In the genomic region with DNA sequence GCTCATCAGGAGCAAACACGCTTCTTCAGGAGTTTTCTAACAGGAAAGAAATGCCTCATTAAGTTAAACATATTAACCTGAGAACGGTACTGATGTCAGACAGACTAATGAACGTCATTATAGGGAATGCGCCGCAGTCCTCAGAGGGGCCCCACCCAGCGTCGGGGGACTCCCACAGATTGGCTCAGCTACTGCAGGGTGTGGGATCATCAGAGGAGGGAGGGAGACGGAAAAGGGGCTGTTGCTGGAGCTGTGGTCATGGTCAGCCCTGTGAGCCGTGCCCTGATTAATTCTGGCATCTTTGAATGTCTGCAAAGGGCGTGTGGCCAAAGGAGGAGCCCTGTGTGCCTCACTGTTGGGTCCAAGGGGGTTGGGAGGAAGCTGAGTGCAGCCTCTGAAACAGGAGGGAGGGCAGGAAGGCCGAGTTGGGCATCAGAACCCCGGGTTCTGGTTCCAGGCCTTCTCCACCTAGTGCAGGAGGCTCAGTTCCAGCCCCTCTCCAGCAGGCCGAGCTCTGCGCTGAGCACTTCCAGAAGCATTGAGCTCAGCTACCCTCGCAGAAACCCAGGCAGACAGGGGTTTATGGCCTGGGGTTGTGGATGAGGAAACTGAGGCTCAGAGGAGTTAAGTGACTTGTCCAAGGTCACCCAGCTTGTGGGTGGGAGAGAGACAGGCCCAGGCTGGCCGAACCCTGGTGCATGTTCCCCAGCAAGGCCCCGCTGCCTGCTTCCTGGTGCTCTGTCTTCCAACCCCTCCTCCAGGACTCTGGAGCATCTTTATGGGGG, we compare ENCODE assay signal across 31 cellular contexts.
DNase-seq lines count a peak whose midpoint lies in the region; ATAC-seq, FAIRE-seq and TF ChIP-seq lines count a peak whose summit lies in the region.
"Had no signal": no experiment of that assay in that cellular context is flagged by ENCODE, and none has a peak within 500 bp of the region (broad histone marks: within the 10 kb centered on the region; RNA-seq: fewer than 3 reads in every experiment).

No MANE protein-coding gene starts in this region.

- H3K9me3 ChIP-seq in GM23248 (ENCODE audit: low read depth): no peaks in the 10 kb centered on the region
- H3K9me3 ChIP-seq: ascending aorta, HAP-1 had no signal

- peaks cover 27% of the 10 kb centered on the region for H3K4me1 Mint-ChIP-seq in nephron progenitor cell
- no peaks in the 10 kb centered on the region for H3K4me1 Mint-ChIP-seq in activated CD4-positive, alpha-beta memory T cell treated with anti-CD3 and anti-CD28 coated beads, Interleukin-2, amount 10 ng/mL, durations not matched to agents 7 days and 5 days
- H3K4me1 Mint-ChIP-seq: activated naive CD8-positive, alpha-beta T cell treated with anti-CD3 and anti-CD28 coated beads, Interleukin-2, amount 10 ng/mL, durations not matched to agents 7 days and 5 days; nephron had no signal

- H3K27me3 Mint-ChIP-seq in nephron progenitor cell (ENCODE audit: low read depth, poor library complexity): peaks cover 8% of the 10 kb centered on the region
- H3K27me3 Mint-ChIP-seq in activated CD4-positive, alpha-beta memory T cell treated with anti-CD3 and anti-CD28 coated beads, Interleukin-2, amount 10 ng/mL, durations not matched to agents 7 days and 5 days: no peaks in the 10 kb centered on the region

- H3K36me3 Mint-ChIP-seq in nephron progenitor cell (ENCODE audit: low read depth): no peaks in the 10 kb centered on the region
- H3K36me3 Mint-ChIP-seq in activated CD4-positive, alpha-beta memory T cell treated with anti-CD3 and anti-CD28 coated beads, Interleukin-2, amount 10 ng/mL, durations not matched to agents 7 days and 5 days (ENCODE audit: low read depth): no peaks in the 10 kb centered on the region
- H3K36me3 Mint-ChIP-seq: activated naive CD8-positive, alpha-beta T cell treated with anti-CD3 and anti-CD28 coated beads, Interleukin-2, amount 10 ng/mL, durations not matched to agents 7 days and 5 days had no signal

- no peaks in the 10 kb centered on the region for H3K27me3 ChIP-seq in GM23248 (replicated peaks; ENCODE audit: insufficient read depth)
- H3K27me3 ChIP-seq in bronchial epithelial cell (ENCODE audit: control insufficient read depth, insufficient read depth, low read length): no peaks in the 10 kb centered on the region
- H3K27me3 ChIP-seq: ascending aorta, BLaER1, MG63 had no signal

- H3K27ac Mint-ChIP-seq in nephron progenitor cell: peak overlapping the region; percentile 61
- no peak overlapping the region for H3K27ac Mint-ChIP-seq in activated CD4-positive, alpha-beta memory T cell treated with anti-CD3 and anti-CD28 coated beads, Interleukin-2, amount 10 ng/mL, durations not matched to agents 7 days and 5 days
- H3K27ac Mint-ChIP-seq: activated naive CD8-positive, alpha-beta T cell treated with anti-CD3 and anti-CD28 coated beads, Interleukin-2, amount 10 ng/mL, durations not matched to agents 7 days and 5 days; activated T-cell treated with anti-CD3 and anti-CD28 coated beads, Interleukin-2, amount 50 U/mL, for 24 hours; nephron; T-helper 1 cell treated with Interleukin-12 subunit alpha and Interleukin-12 subunit beta and Interleukin-4 antibody, amounts not matched to agents 30 μg/mL and 1 μg/mL, for 36 hours had no signal

- H3K36me3 ChIP-seq in GM23248 (ENCODE audit: low read depth) (no peaks in the 10 kb centered on the region), bronchial epithelial cell (ENCODE audit: control insufficient read depth, insufficient read depth, low read length) (no peaks in the 10 kb centered on the region)
- H3K36me3 ChIP-seq: ascending aorta, BLaER1, HAP-1, MG63 had no signal

- H3K79me2 ChIP-seq in GM23248 (ENCODE audit: insufficient read depth): no peaks in the 10 kb centered on the region

- no peaks in the 10 kb centered on the region; the same call in 1 of the 2 replicates for H3F3A ChIP-seq in GM23248 (ENCODE audit: insufficient read depth)

- H3K4me3 ChIP-seq in GM23248: no peak overlapping the region
- no peak overlapping the region for H3K4me3 ChIP-seq in bronchial epithelial cell (ENCODE audit: low read depth, low read length)
- H3K4me3 ChIP-seq: ascending aorta, BLaER1, HAP-1, MG63, SK-N-MC had no signal

- H3K9ac ChIP-seq in GM23248: no peak overlapping the region
- H3K9ac ChIP-seq: BLaER1 had no signal

- DNase-seq in GM23248 (peak; percentile 49), bronchial epithelial cell (ENCODE audit: low read depth) (peak; percentile 26), iris pigment epithelial cell (ENCODE audit: low read depth) (peak; percentile 19), nephron progenitor cell (no peak), RWPE1 (ENCODE audit: low spot score) (no peak)
- no peak for DNase-seq in activated CD4-positive, alpha-beta T cell treated with anti-CD3 and anti-CD28 coated beads, Interleukin-2, amount 50 U/mL, for 48 hours
- no peak for DNase-seq in activated CD4-positive, alpha-beta memory T cell treated with anti-CD3 and anti-CD28 coated beads, Interleukin-2, amount 10 ng/mL, durations not matched to agents 7 days and 5 days
- DNase-seq: activated CD4-positive, alpha-beta T cell treated with anti-CD3 and anti-CD28 coated beads for 1 hour; activated gamma-delta T cell; activated naive CD8-positive, alpha-beta T cell treated with anti-CD3 and anti-CD28 coated beads, Interleukin-2, amount 10 ng/mL, durations not matched to agents 7 days and 5 days; activated T-cell treated with anti-CD3 and anti-CD28 coated beads, Interleukin-2, amount 50 U/mL, for 24 hours; central memory CD4-positive, alpha-beta T cell; dermis blood vessel endothelial cell; head of caudate nucleus; KBM-7; left ventricle myocardium superior; MG63; NCI-H2107; NCI-H446; posterior cingulate gyrus; stimulated activated CD4-positive, alpha-beta T cell treated with anti-CD3 and anti-CD28 coated beads, Interleukin-15, amount 100 ng/mL, for 24 hours; stimulated activated naive CD4-positive, alpha-beta T cell treated with Interleukin-2 at 50 U/mL for 16 hours had no signal

- H3K4me1 ChIP-seq in GM23248 (ENCODE audit: insufficient read depth): 0 out of 2 replicates have a peak, but pooled peaks cover 8% of the 10 kb centered on the region
- H3K4me1 ChIP-seq: ascending aorta, BLaER1, HAP-1 had no signal

- in situ Hi-C loops in GM23248 (cut with MboI): no loop called here

- no peaks in the 10 kb centered on the region for H4K20me1 ChIP-seq in GM23248 (ENCODE audit: insufficient read depth)
- H4K20me1 ChIP-seq: BLaER1 had no signal

- POLR2A ChIA-PET in RWPE1 (lab: Yijun Ruan, JAX; ENCODE audit: low non-redundant PET): no interaction called here
- POLR2A ChIA-PET in activated CD4-positive, alpha-beta memory T cell treated with anti-CD3 and anti-CD28 coated beads, Interleukin-2, amount 10 ng/mL, durations not matched to agents 7 days and 5 days (lab: Charles Lee): no interaction called here

- no peaks in the 10 kb centered on the region for H3K9me3 Mint-ChIP-seq in nephron progenitor cell
- no peaks in the 10 kb centered on the region for H3K9me3 Mint-ChIP-seq in activated CD4-positive, alpha-beta memory T cell treated with anti-CD3 and anti-CD28 coated beads, Interleukin-2, amount 10 ng/mL, durations not matched to agents 7 days and 5 days
- H3K9me3 Mint-ChIP-seq: activated T-cell treated with anti-CD3 and anti-CD28 coated beads, Interleukin-2, amount 50 U/mL, for 24 hours; T-helper 1 cell treated with Interleukin-12 subunit alpha and Interleukin-12 subunit beta and Interleukin-4 antibody, amounts not matched to agents 30 μg/mL and 1 μg/mL, for 36 hours had no signal

- ATAC-seq in GM21619 (IDR thresholded peaks at IDR 0.05; ENCODE audit: unreplicated experiment): no peak
- ATAC-seq: left ventricle myocardium superior had no signal

- H3K4me2 ChIP-seq in GM23248 (ENCODE audit: unreplicated experiment): no peak overlapping the region
- H3K4me2 ChIP-seq: BLaER1 had no signal

- H3K9me2 ChIP-seq in GM23248 (ENCODE audit: insufficient read depth): no peaks in the 10 kb centered on the region

- TF ChIP-seq CTCF in bronchial epithelial cell (IDR thresholded peaks at IDR 0.05; ENCODE audit: insufficient read depth, low read length, severe bottlenecking): no peak
- TF ChIP-seq CTCF in nephron progenitor cell (IDR thresholded peaks at IDR 0.05): no peak
- TF ChIP-seq CTCF in RWPE1 (conservative IDR thresholded peaks at IDR 0.05; ENCODE audit: low read depth): no peak

- peak; percentile 28 for FAIRE-seq in bronchial epithelial cell (lab: Jason Lieb, UNC)
- FAIRE-seq: G401.6, HTR-8/SVneo had no signal

- 39 to 43% methylated on average over 16 to 17 of the region's 17 CpGs for WGBS in GM23248 (ENCODE audit: low coverage in 1 of 2, low lambda C conversion rate in 2 of 2, missing lambda C conversion rate in 2 of 2), 2 experiments

- H2AFZ ChIP-seq in GM23248: no peak overlapping the region

- CTCF ChIA-PET in RWPE1 (lab: Yijun Ruan, JAX): interaction anchor here (0.7 kb wide), 1 partner anchor 554 kb away, joined by 4 read pairs; no protein-coding TSS in a partner anchor
- CTCF ChIA-PET in activated CD4-positive, alpha-beta memory T cell treated with anti-CD3 and anti-CD28 coated beads, Interleukin-2, amount 10 ng/mL, durations not matched to agents 7 days and 5 days (lab: Charles Lee): no interaction called here

- no peak overlapping the region for H3K4me3 Mint-ChIP-seq in nephron progenitor cell
- no peak overlapping the region for H3K4me3 Mint-ChIP-seq in activated CD4-positive, alpha-beta memory T cell treated with anti-CD3 and anti-CD28 coated beads, Interleukin-2, amount 10 ng/mL, durations not matched to agents 7 days and 5 days
- H3K4me3 Mint-ChIP-seq: activated naive CD8-positive, alpha-beta T cell treated with anti-CD3 and anti-CD28 coated beads, Interleukin-2, amount 10 ng/mL, durations not matched to agents 7 days and 5 days; activated T-cell treated with anti-CD3 and anti-CD28 coated beads, Interleukin-2, amount 50 U/mL, for 24 hours; nephron; T-helper 1 cell treated with Interleukin-12 subunit alpha and Interleukin-12 subunit beta and Interleukin-4 antibody, amounts not matched to agents 30 μg/mL and 1 μg/mL, for 36 hours had no signal

- H3K27ac ChIP-seq in GM23248 (no peak overlapping the region), RWPE1 (no peak overlapping the region)
- H3K27ac ChIP-seq: ascending aorta, BLaER1, SK-N-MC had no signal

Comparison
In these comparisons a context has a peak if more than half of its experiments do, and no peak if none do; other contexts are left out.
1. DNase-seq: peak in GM23248 (single experiment), bronchial epithelial cell (single experiment) and iris pigment epithelial cell (single experiment); none in nephron progenitor cell (single experiment), activated CD4-positive, alpha-beta T cell treated with anti-CD3 and anti-CD28 coated beads, Interleukin-2, amount 50 U/mL, for 48 hours (0 of 2), RWPE1 (single experiment) and activated CD4-positive, alpha-beta memory T cell treated with anti-CD3 and anti-CD28 coated beads, Interleukin-2, amount 10 ng/mL, durations not matched to agents 7 days and 5 days (single experiment).